ENCODE assay signal across 10 cellular contexts in genomic region chr11:130897262-130898182, GRCh38. TPM values are rescaled to one million over a fixed set of nuclear protein-coding genes. Genes with fewer than 3 reads are reported as not detected.
DNase-seq lines count a peak whose midpoint lies in the region; ATAC-seq and TF ChIP-seq lines count a peak whose summit lies in the region.
"Had no signal": no experiment of that assay in that cellular context is flagged by ENCODE, and none has a peak within 500 bp of the region (broad histone marks: within the 10 kb centered on the region; RNA-seq: fewer than 3 reads in every experiment).

No MANE protein-coding gene starts in this region.

- H3K36me3 Mint-ChIP-seq in WTC11: peaks cover 59% of the 10 kb centered on the region
- peaks cover 57% of the 10 kb centered on the region for H3K36me3 Mint-ChIP-seq in effector memory CD8-positive, alpha-beta T cell (ENCODE audit: insufficient read depth)

- intact Hi-C loops in Right ventricle myocardium superior (cut with DNase I): loop anchor here (2.0 kb wide), 1 partner anchor 467 kb away; no protein-coding TSS in a partner anchor

- POLR2A ChIA-PET in WTC11 (lab: Charles Lee): no interaction called here

- ATAC-seq in WTC11 (no peak), Right ventricle myocardium superior (ENCODE audit: poor library complexity) (peak; percentile 84), GM21529 (IDR thresholded peaks at IDR 0.05; ENCODE audit: unreplicated experiment) (no peak), GM18870 (IDR thresholded peaks at IDR 0.05; ENCODE audit: unreplicated experiment) (no peak)
- no peak for ATAC-seq in effector memory CD8-positive, alpha-beta T cell (replicated peaks)

- DNase-seq in COLO829 (ENCODE audit: low spot score) (peak; percentile 35), WTC11 (ENCODE audit: low spot score) (no peak), Right ventricle myocardium superior (peak; percentile 84), putamen (ENCODE audit: low spot score) (peak; percentile 75)
- no peak for DNase-seq in effector memory CD8-positive, alpha-beta T cell
- DNase-seq in activated T-cell treated with anti-CD3 and anti-CD28 coated beads, Interleukin-2, amount 50 U/mL, for 1 hour: no peak
- DNase-seq: DND-41, NCI-H2107 had no signal

- peaks cover 15% of the 10 kb centered on the region for H3K4me1 Mint-ChIP-seq in WTC11
- H3K4me1 Mint-ChIP-seq in effector memory CD8-positive, alpha-beta T cell (ENCODE audit: low read depth in 2 of 2): peaks cover 3 to 14% of the 10 kb centered on the region in 2 donors

- no peak for TF ChIP-seq CTCF in WTC11 (IDR thresholded peaks at IDR 0.05)

- 0 out of 2 replicates have a peak overlapping the region, but pooled peaks have one; percentile 13 for H3K27ac Mint-ChIP-seq in WTC11
- H3K27ac Mint-ChIP-seq in effector memory CD8-positive, alpha-beta T cell: no peak overlapping the region

- H3K27me3 Mint-ChIP-seq in WTC11 (ENCODE audit: low read depth): no peaks in the 10 kb centered on the region
- no peaks in the 10 kb centered on the region for H3K27me3 Mint-ChIP-seq in effector memory CD8-positive, alpha-beta T cell

- CTCF ChIA-PET in WTC11 (lab: Charles Lee): no interaction called here

- H3K4me3 Mint-ChIP-seq in WTC11: no peak overlapping the region
- no peak overlapping the region for H3K4me3 Mint-ChIP-seq in effector memory CD8-positive, alpha-beta T cell

- H3K9me3 Mint-ChIP-seq in WTC11: no peaks in the 10 kb centered on the region
- no peaks in the 10 kb centered on the region for H3K9me3 Mint-ChIP-seq in effector memory CD8-positive, alpha-beta T cell

TF ChIP-seq in WTC11, 78 proteins besides CTCF, POLR2A, EP300 and RAD21:
- TF ChIP-seq IRF2 (CRISPR knock-in tag; IDR thresholded peaks at IDR 0.05; ENCODE audit: borderline replicate concordance, low read depth) (no peak), SP1 (CRISPR knock-in tag; conservative IDR thresholded peaks at IDR 0.05) (no peak)
TF ChIP-seq in WTC11: peak in this region for 0.

RNA-seq across cellular contexts. Expression of gene SNX19, which starts 18.8 kb away (rescaled TPM):
- total RNA-seq in WTC11 (2021) (24.3 to 28.7 TPM (median 25.2 TPM) in 3 replicates), Right ventricle myocardium superior (53.4 TPM)

Comparison
In these comparisons a context has a peak if more than half of its experiments do, and no peak if none do; other contexts are left out.
1. DNase-seq: peak in COLO829 (single experiment), Right ventricle myocardium superior (single experiment) and putamen (single experiment); none in WTC11 (single experiment), effector memory CD8-positive, alpha-beta T cell (0 of 3) and activated T-cell treated with anti-CD3 and anti-CD28 coated beads, Interleukin-2, amount 50 U/mL, for 1 hour (single experiment).